ENCODE assay signal across 8 cellular contexts in the genomic region with DNA sequence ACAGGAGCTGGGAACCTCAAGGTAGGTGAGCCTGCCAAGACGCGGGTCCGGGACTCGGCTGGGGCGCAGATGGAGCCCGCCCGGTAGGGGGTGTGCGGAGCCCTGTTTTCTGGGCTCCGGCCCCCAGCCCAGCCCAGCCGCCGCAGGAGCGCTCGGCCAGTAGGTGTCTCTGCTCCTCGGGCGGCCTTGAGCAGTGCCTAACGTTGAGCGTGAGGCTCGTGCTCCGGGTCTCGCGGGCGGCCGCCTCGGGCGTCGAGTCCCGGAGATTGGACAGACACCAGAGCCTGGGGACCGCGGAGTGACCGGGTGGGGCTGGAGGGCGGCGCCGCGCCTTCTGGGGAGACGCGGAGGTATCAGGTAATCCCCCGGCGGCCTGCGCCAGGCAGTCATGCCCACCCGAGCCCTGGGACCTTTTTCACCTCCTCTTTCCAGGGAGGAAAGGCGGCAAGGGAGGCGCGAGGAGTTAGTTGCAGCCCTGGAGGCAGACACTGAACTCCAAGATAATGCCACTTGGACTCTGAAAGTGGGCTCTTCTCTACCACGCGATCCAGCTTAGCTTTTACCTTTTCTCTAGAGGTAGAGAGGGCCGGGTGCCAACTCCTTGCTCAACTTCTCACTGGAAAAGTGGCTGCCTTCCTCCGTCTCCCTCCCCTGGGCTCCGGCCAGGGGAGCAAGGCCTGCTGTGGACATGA. TPM values are rescaled to one million over a fixed set of nuclear protein-coding genes. Genes with fewer than 3 reads are reported as not detected.
DNase-seq lines count a peak whose midpoint lies in the region; ATAC-seq lines count a peak whose summit lies in the region.

No MANE protein-coding gene starts in this region.

- H3K4me3 ChIP-seq in trophoblast cell (ENCODE audit: low read depth, low read length): peak overlapping the region; percentile 8

- H3K36me3 ChIP-seq in trophoblast cell (ENCODE audit: control insufficient read depth in 1 of 2, insufficient read depth in 2 of 2, low read length in 2 of 2): no peaks in the 10 kb centered on the region

- H3K79me1 ChIP-seq in trophoblast cell (ENCODE audit: low read length): no peaks in the 10 kb centered on the region

- H3K27ac ChIP-seq in trophoblast cell (ENCODE audit: low read depth, low read length): no peak overlapping the region

- H3K79me2 ChIP-seq in trophoblast cell (ENCODE audit: control insufficient read depth, insufficient read depth, low read length, poor library complexity): no peaks in the 10 kb centered on the region

- H4K8ac ChIP-seq in trophoblast cell (ENCODE audit: low read depth, low read length): peak overlapping the region; percentile 25

- H3K27me3 ChIP-seq in trophoblast cell (ENCODE audit: insufficient read depth, low read length): no peaks in the 10 kb centered on the region

- H3K18ac ChIP-seq in trophoblast cell (ENCODE audit: low read length): no peak overlapping the region

- ATAC-seq in HG02763 (IDR thresholded peaks at IDR 0.05; ENCODE audit: unreplicated experiment) (peak; percentile 97), Right ventricle myocardium superior (ENCODE audit: poor library complexity) (peak; percentile 79)

- peaks cover 3 to 8% of the 10 kb centered on the region in 2 experiments for H3K4me1 ChIP-seq in trophoblast cell (ENCODE audit: control insufficient read depth in 1 of 2, insufficient read depth in 2 of 2, low read length in 2 of 2)

- no peak overlapping the region for H4K12ac ChIP-seq in trophoblast cell (ENCODE audit: low read depth, low read length)

- H3K4ac ChIP-seq in trophoblast cell (ENCODE audit: low read depth, low read length): no peak overlapping the region

- DNase-seq in NCI-H748 (lab: John Stamatoyannopoulos, UW; ENCODE audit: unreplicated experiment): peak; percentile 41
- DNase-seq in NCI-H748 treated with DMSO at 0.1 percent for 48 hours (lab: John Stamatoyannopoulos, UW): no peak
- peak; percentile 42 for DNase-seq in NCI-H510A (lab: John Stamatoyannopoulos, UW)
- peak; percentile 4 for DNase-seq in activated gamma-delta T cell treated with anti-CD3 and anti-CD28 coated beads, Interleukin-2, amount 50 U/mL, for 16 hours (ENCODE audit: low read depth)
- peak; percentile 57 for DNase-seq in Right ventricle myocardium superior
- peak; percentile 19 to 51 for DNase-seq in trophoblast cell
- DNase-seq in KG1 (lab: John Stamatoyannopoulos, UW): no peak

- no peak overlapping the region for H2BK5ac ChIP-seq in trophoblast cell (ENCODE audit: low read depth, low read length, poor library complexity)

- WGBS in trophoblast cell (ENCODE audit: extremely low coverage, insufficient coverage, insufficient read length): no CpG with 5 or more reads among the region's 48 CpGs

- H3K9me3 ChIP-seq in trophoblast cell (ENCODE audit: insufficient read depth, low read depth, low read length): no peaks in the 10 kb centered on the region

- no peak overlapping the region for H4K91ac ChIP-seq in trophoblast cell (ENCODE audit: low read depth, low read length)

- H2AK5ac ChIP-seq in trophoblast cell (ENCODE audit: low read length): no peak overlapping the region

- peak overlapping the region; percentile 63 for H3K4me2 ChIP-seq in trophoblast cell (ENCODE audit: low read length)

- H2BK12ac ChIP-seq in trophoblast cell (ENCODE audit: low read length): no peak overlapping the region

- H2BK120ac ChIP-seq in trophoblast cell (ENCODE audit: insufficient read depth, low read length, poor library complexity): no peak overlapping the region

- H2AFZ ChIP-seq in trophoblast cell (ENCODE audit: insufficient read depth, low read length, poor library complexity): peak overlapping the region; percentile 37

- no peak overlapping the region for H3K14ac ChIP-seq in trophoblast cell (ENCODE audit: low read length)

- no peak overlapping the region for H3K23ac ChIP-seq in trophoblast cell (ENCODE audit: low read length)

- no peak overlapping the region for H3K9ac ChIP-seq in trophoblast cell (ENCODE audit: low read length)

- intact Hi-C loops in Right ventricle myocardium superior (cut with DNase I): no loop called here

RNA-seq across cellular contexts. Expression of a gene that starts 14.5 kb away (rescaled TPM):
- not detected for total RNA-seq in Right ventricle myocardium superior
- polyA plus RNA-seq in trophoblast cell (2013): 0.03 and 0.06 TPM in 2 replicates

RNA-seq across cellular contexts. Expression of a gene that starts 36.4 kb away (rescaled TPM):
- 0.46 TPM for total RNA-seq in Right ventricle myocardium superior
- not detected in 2 replicates for polyA plus RNA-seq in trophoblast cell (2013)

Comparison
In these comparisons a context has a peak if more than half of its experiments do, and no peak if none do; other contexts are left out.
1. DNase-seq: peak in NCI-H748 (single experiment), NCI-H510A (single experiment), activated gamma-delta T cell treated with anti-CD3 and anti-CD28 coated beads, Interleukin-2, amount 50 U/mL, for 16 hours (single experiment), Right ventricle myocardium superior (single experiment) and trophoblast cell (2 of 2); none in NCI-H748 treated with DMSO at 0.1 percent for 48 hours (single experiment) and KG1 (single experiment).